ENCODE assay signal across 21 cellular contexts in genomic region chr2:86333378-86333777, GRCh38. TPM values are rescaled to one million over a fixed set of nuclear protein-coding genes. Genes with fewer than 3 reads are reported as not detected.
A peak's percentile ranks its signal among the peaks of the same experiment; 100 is the strongest.
DNase-seq lines count a peak whose midpoint lies in the region; ATAC-seq, FAIRE-seq and TF ChIP-seq lines count a peak whose summit lies in the region.
"Had no signal": no experiment of that assay in that cellular context is flagged by ENCODE, and none has a peak within 500 bp of the region (broad histone marks: within the 10 kb centered on the region; RNA-seq: fewer than 3 reads in every experiment).

No MANE protein-coding gene starts in this region.

- H3K4me3 Mint-ChIP-seq in MCF 10A (ENCODE audit: unreplicated experiment) = no peak overlapping the region
- H3K4me3 Mint-ChIP-seq in WTC11 = no peak overlapping the region

- intact Hi-C loops in MCF 10A (cut with micrococcal nuclease) = no loop called here
- intact Hi-C loops in mammary epithelial cell (cut with micrococcal nuclease) = no loop called here

- no TSS peak for BruUV-seq in MCF 10A (replicated peaks; lab: Mats Ljungman, UMichigan)
- no TSS peak for BruUV-seq in mammary epithelial cell (replicated peaks; lab: Mats Ljungman, UMichigan)

- peaks cover 11% of the 10 kb centered on the region for H3K4me1 ChIP-seq in mammary epithelial cell (ENCODE audit: insufficient read depth, low read length)

- H3K27me3 Mint-ChIP-seq in MCF 10A (ENCODE audit: insufficient read depth, unreplicated experiment) = peaks cover 59% of the 10 kb centered on the region
- peaks cover 42% of the 10 kb centered on the region for H3K27me3 Mint-ChIP-seq in WTC11 (ENCODE audit: low read depth)

- H3K9me3 Mint-ChIP-seq in MCF 10A (ENCODE audit: unreplicated experiment) (no peaks in the 10 kb centered on the region), WTC11 (peaks cover 6% of the 10 kb centered on the region)

- no peak overlapping the region for H3K27ac ChIP-seq in mammary epithelial cell (ENCODE audit: insufficient read depth, low read depth, low read length)
- H3K27ac ChIP-seq: RWPE1, SK-N-MC had no signal

- H3K36me3 Mint-ChIP-seq in MCF 10A (ENCODE audit: insufficient read depth, unreplicated experiment) = no peaks in the 10 kb centered on the region
- H3K36me3 Mint-ChIP-seq in WTC11 = no peaks in the 10 kb centered on the region; the same call in 1 of the 2 replicates

- peak; percentile 39 for DNase-seq in MCF 10A (ENCODE audit: unreplicated experiment)
- DNase-seq in mammary epithelial cell = no peak
- peak; percentile 77 for DNase-seq in NCI-H82 treated with DMSO at 0.1 percent for 48 hours (lab: John Stamatoyannopoulos, UW; ENCODE audit: unreplicated experiment)
- peak; percentile 6 for DNase-seq in fibroblast of pulmonary artery (ENCODE audit: low read depth)
- no peak for DNase-seq in WTC11 (ENCODE audit: low spot score)
- DNase-seq in GM19239 (ENCODE audit: insufficient read length, low spot score) = no peak
- DNase-seq: EL, GF-D8, MM.1S, NCI-H1048, NCI-H1417 treated with DMSO at 0.1 percent for 48 hours, NCI-H187 treated with DMSO at 0.1 percent for 48 hours, NCI-H2107, NCI-H446 treated with DMSO at 0.1 percent for 48 hours, NCI-H69, SHP77 treated with DMSO at 0.1 percent for 48 hours had no signal

- no peaks in the 10 kb centered on the region for H4K20me1 ChIP-seq in mammary epithelial cell (ENCODE audit: insufficient read depth, low read length)

- H3K9me3 ChIP-seq in mammary epithelial cell (replicated peaks; ENCODE audit: insufficient read depth, low read length) = no peaks in the 10 kb centered on the region

- H3K27ac Mint-ChIP-seq in MCF 10A (ENCODE audit: low read depth, unreplicated experiment) (no peak overlapping the region), WTC11 (no peak overlapping the region)

- dilution Hi-C loops in mammary epithelial cell (cut with HindIII; ENCODE audit: low sequenced_read_pairs) = no loop called here

- TF ChIP-seq CTCF in MCF 10A (IDR thresholded peaks at IDR 0.05; ENCODE audit: unreplicated experiment) (no peak), mammary epithelial cell (conservative IDR thresholded peaks at IDR 0.05 in 1 of 2, IDR thresholded peaks at IDR 0.05 in 1 of 2; ENCODE audit: extremely low read depth in 1 of 2, insufficient read depth in 1 of 2, low read depth in 1 of 2, low read length in 2 of 2) (no peak), fibroblast of pulmonary artery (IDR thresholded peaks at IDR 0.05; ENCODE audit: low read length, missing control alignments) (no peak), WTC11 (IDR thresholded peaks at IDR 0.05) (no peak)

- peaks cover 13% of the 10 kb centered on the region for H3K27me3 ChIP-seq in mammary epithelial cell (ENCODE audit: insufficient read depth, low read length)

- POLR2A ChIA-PET in MCF 10A (lab: Yijun Ruan, JAX) (no interaction called here), WTC11 (lab: Charles Lee) (no interaction called here)

- no peaks in the 10 kb centered on the region for H3K36me3 ChIP-seq in mammary epithelial cell (ENCODE audit: insufficient read depth, low read length)

- CTCF ChIA-PET in MCF 10A (lab: Yijun Ruan, JAX) = interaction anchor here (0.6 kb wide), 1 partner anchor 121 kb away, joined by 3 read pairs; no protein-coding TSS in a partner anchor
- CTCF ChIA-PET in mammary epithelial cell (lab: Charles Lee; ENCODE audit: low non-redundant PET) = no interaction called here
- CTCF ChIA-PET in WTC11 (lab: Charles Lee) = interaction anchor here (1.0 to 1.4 kb wide), 3 partner anchors 35 to 113 kb away, joined by 3 to 4 read pairs (median 3); no protein-coding TSS in a partner anchor

- no peaks in the 10 kb centered on the region for H3K79me2 ChIP-seq in mammary epithelial cell (ENCODE audit: insufficient read depth, low read length)

- ATAC-seq in WTC11 (no peak), HG03025 (IDR thresholded peaks at IDR 0.05; ENCODE audit: low FRiP score, unreplicated experiment) (no peak), HG02981 (IDR thresholded peaks at IDR 0.05; ENCODE audit: unreplicated experiment) (no peak)

- H2AFZ ChIP-seq in mammary epithelial cell (ENCODE audit: low read depth, low read length) = no peak overlapping the region

- 9% methylated on average over 2 of the region's 2 CpGs for WGBS in mammary epithelial cell (ENCODE audit: low coverage, missing lambda C conversion rate)

- peaks cover 11% of the 10 kb centered on the region for H3K4me1 Mint-ChIP-seq in MCF 10A (ENCODE audit: insufficient read depth, unreplicated experiment)
- peaks cover 14% of the 10 kb centered on the region for H3K4me1 Mint-ChIP-seq in WTC11

- no peak overlapping the region for H3K4me2 ChIP-seq in mammary epithelial cell (ENCODE audit: insufficient read depth, low read depth, low read length)

- in situ Hi-C loops in mammary epithelial cell (cut with MboI; ENCODE audit: low sequenced_read_pairs in 2 of 2) = no loop called here

- FAIRE-seq in GM19239 (lab: Jason Lieb, UNC) = no peak
- FAIRE-seq: H54 had no signal

- H3K9ac ChIP-seq in mammary epithelial cell (ENCODE audit: insufficient read depth, low read length) = no peak overlapping the region

- H3K4me3 ChIP-seq in mammary epithelial cell (replicated peaks in 1 of 3; ENCODE audit: insufficient read depth in 1 of 3, low read depth in 2 of 3, low read length in 3 of 3) = no peak overlapping the region
- H3K4me3 ChIP-seq in fibroblast of pulmonary artery (replicated peaks; ENCODE audit: low read depth, low read length) = no peak overlapping the region
- H3K4me3 ChIP-seq: SK-N-MC had no signal

TF ChIP-seq in WTC11, 78 proteins besides CTCF, POLR2A, EP300 and RAD21:
- TF ChIP-seq ZNF121 (CRISPR knock-in tag; IDR thresholded peaks at IDR 0.05) = no peak
- no peak for TF ChIP-seq ZNF138 (CRISPR knock-in tag; conservative IDR thresholded peaks at IDR 0.05)
- no peak for TF ChIP-seq HMGA2 (CRISPR knock-in tag; IDR thresholded peaks at IDR 0.05)
- no peak for TF ChIP-seq ATF1 (CRISPR knock-in tag; IDR thresholded peaks at IDR 0.05)
- no peak for TF ChIP-seq TCF7 (CRISPR knock-in tag; IDR thresholded peaks at IDR 0.05; ENCODE audit: low read depth)
- no peak for TF ChIP-seq RORB (CRISPR knock-in tag; IDR thresholded peaks at IDR 0.05)
- TF ChIP-seq SP1 (CRISPR knock-in tag; conservative IDR thresholded peaks at IDR 0.05) = no peak
- TF ChIP-seq ATF3 (CRISPR knock-in tag; conservative IDR thresholded peaks at IDR 0.05) = no peak
- no peak for TF ChIP-seq RELA (CRISPR knock-in tag; IDR thresholded peaks at IDR 0.05; ENCODE audit: borderline replicate concordance)
- TF ChIP-seq NFE2L1 (CRISPR knock-in tag; IDR thresholded peaks at IDR 0.05) = no peak
- TF ChIP-seq MYBL2 (CRISPR knock-in tag; IDR thresholded peaks at IDR 0.05) = no peak
- no peak for TF ChIP-seq USF1 (CRISPR knock-in tag; IDR thresholded peaks at IDR 0.05)

RNA-seq across cellular contexts. Expression of gene REEP1, which starts 4.0 kb away (rescaled TPM):
- total RNA-seq in MCF 10A (2022) = 0.32 TPM in 1 of 2 replicates, not detected in the other
- total RNA-seq in mammary epithelial cell = under 1 TPM in 1 of 2 donors, not detected in 1; under 0.01 TPM
- 0.09 TPM for polyA plus RNA-seq in mammary epithelial cell
- not detected for polyA minus RNA-seq in mammary epithelial cell
- 0.53 to 1.9 TPM (median 0.89 TPM) in 3 replicates for total RNA-seq in WTC11 (2021)

Comparison
In these comparisons a context has a peak if more than half of its experiments do, and no peak if none do; other contexts are left out.
1. DNase-seq: peak in MCF 10A (single experiment), NCI-H82 treated with DMSO at 0.1 percent for 48 hours (single experiment) and fibroblast of pulmonary artery (single experiment); none in mammary epithelial cell (single experiment), WTC11 (single experiment) and GM19239 (single experiment).